ENCODE assay signal across 6 cellular contexts in genomic region chr11:35635933-35636332, GRCh38. TPM values are rescaled to one million over a fixed set of nuclear protein-coding genes. Genes with fewer than 3 reads are reported as not detected.
"Had no signal": no experiment of that assay in that cellular context is flagged by ENCODE, and none has a peak within 500 bp of the region (broad histone marks: within the 10 kb centered on the region; RNA-seq: fewer than 3 reads in every experiment).

No MANE protein-coding gene starts in this region.

- ATAC-seq: HepG2, K562 had no signal

- H3K4me3 ChIP-seq: K562 had no signal

- H3K27ac ChIP-seq: HL-60 had no signal

- DNase-seq: KBM-7, KG1 had no signal

RNA-seq across cellular contexts. Expression of gene FJX1, which starts 17.7 kb away (rescaled TPM):
- polyA plus RNA-seq: IgD-negative memory B cell had no signal
